ENCODE assay signal across 28 cellular contexts in genomic region chr2:233023007-233023760, GRCh38. TPM values are rescaled to one million over a fixed set of nuclear protein-coding genes. Genes with fewer than 3 reads are reported as not detected.
DNase-seq lines count a peak whose midpoint lies in the region; ATAC-seq, FAIRE-seq and TF ChIP-seq lines count a peak whose summit lies in the region.
"Had no signal": no experiment of that assay in that cellular context is flagged by ENCODE, and none has a peak within 500 bp of the region (broad histone marks: within the 10 kb centered on the region; RNA-seq: fewer than 3 reads in every experiment).

No MANE protein-coding gene starts in this region.

- H3K36me3 ChIP-seq in PC-9 (ENCODE audit: low read depth) (no peaks in the 10 kb centered on the region), K562 (ENCODE audit: control insufficient read depth, insufficient read depth, low read length) (no peaks in the 10 kb centered on the region), upper lobe of right lung (no peaks in the 10 kb centered on the region)
- H3K36me3 ChIP-seq: BE2C; BLaER1 treated with 17β-estradiol and CSF1 and Interleukin-3, amounts not matched to agents 10 nM and 100 nM had no signal

- TSS peak; percentile 57 for BruUV-seq in PC-9 (replicated peaks; lab: Mats Ljungman, UMichigan)
- BruUV-seq in K562 (replicated peaks; lab: Mats Ljungman, UMichigan), result no TSS peak

- POLR2A ChIA-PET in PC-9 (lab: Charles Lee; ENCODE audit: unreplicated experiment), result no interaction called here
- POLR2A ChIA-PET in K562 (lab: Yijun Ruan, JAX), result no interaction called here

- intact Hi-C loops in PC-9 (cut with micrococcal nuclease; ENCODE audit: unreplicated experiment) (no loop called here), K562 (cut with micrococcal nuclease) (loop anchor here (10.0 kb wide), 2 partner anchors 168 to 418 kb away; no protein-coding TSS in a partner anchor), posterior vena cava (cut with DNase I) (no loop called here), upper lobe of right lung (cut with DNase I) (no loop called here)

- H3K9me3 ChIP-seq in PC-9 (ENCODE audit: insufficient read depth, low read depth), result peaks cover 2% of the 10 kb centered on the region; the same call in 1 of the 2 replicates
- H3K9me3 ChIP-seq in K562 (replicated peaks; ENCODE audit: control insufficient read depth, insufficient read depth, low read depth, low read length), result no peaks in the 10 kb centered on the region
- H3K9me3 ChIP-seq in upper lobe of right lung, result no peaks in the 10 kb centered on the region
- H3K9me3 ChIP-seq: BE2C had no signal

- H4K20me1 ChIP-seq in PC-9 (ENCODE audit: insufficient read depth) (no peaks in the 10 kb centered on the region), K562 (replicated peaks; ENCODE audit: control insufficient read depth, insufficient read depth, low read length) (no peaks in the 10 kb centered on the region)
- H4K20me1 ChIP-seq: BLaER1 treated with 17β-estradiol and CSF1 and Interleukin-3, amounts not matched to agents 10 nM and 100 nM had no signal

- TF ChIP-seq POLR2A in K562 (conservative IDR thresholded peaks at IDR 0.05), result no peak

- in situ Hi-C loops in K562 (cut with MboI), result no loop called here

- CTCF ChIA-PET in PC-9 (lab: Charles Lee) (interaction anchor here (0.6 kb wide), 1 partner anchor 43 kb away, joined by 4 read pairs; no protein-coding TSS in a partner anchor), K562 (lab: Yijun Ruan, JAX; ENCODE audit: low intra/inter-chr PET ratio) (no interaction called here)

- peaks cover 44% of the 10 kb centered on the region for H3F3A ChIP-seq in PC-9 (ENCODE audit: insufficient read depth, low read depth)

- peak overlapping the region in 1 of 2 experiments; percentile 74; a peak in 1 of 4 replicates for H3K9ac ChIP-seq in K562 (ENCODE audit: insufficient read depth in 1 of 2, low read depth in 2 of 2, low read length in 2 of 2)
- H3K9ac ChIP-seq: BLaER1 treated with 17β-estradiol and CSF1 and Interleukin-3, amounts not matched to agents 10 nM and 100 nM; GM23248 had no signal

- H3K4me1 ChIP-seq in PC-9 (replicated peaks; ENCODE audit: insufficient read depth), result peaks cover 45% of the 10 kb centered on the region
- H3K4me1 ChIP-seq in K562 (replicated peaks in 1 of 2; ENCODE audit: control insufficient read depth in 2 of 2, insufficient read depth in 2 of 2, low read length in 2 of 2), result peaks cover 0 to 10% of the 10 kb centered on the region in 2 experiments; a peak in 3 of 5 replicates
- H3K4me1 ChIP-seq in upper lobe of right lung, result no peaks in the 10 kb centered on the region
- H3K4me1 ChIP-seq: BE2C; BLaER1 treated with 17β-estradiol and CSF1 and Interleukin-3, amounts not matched to agents 10 nM and 100 nM had no signal

- H3K36me3 Mint-ChIP-seq in activated T-cell treated with anti-CD3 and anti-CD28 coated beads, Interleukin-2, amount 50 U/mL, for 4 hours (ENCODE audit: insufficient read depth), result no peaks in the 10 kb centered on the region
- H3K36me3 Mint-ChIP-seq: CD14-positive monocyte; CD8-positive, alpha-beta memory T cell had no signal

- no peak overlapping the region for H3K4me3 Mint-ChIP-seq in activated T-cell treated with anti-CD3 and anti-CD28 coated beads, Interleukin-2, amount 50 U/mL, for 4 hours
- H3K4me3 Mint-ChIP-seq: CD14-positive monocyte; CD4-positive, alpha-beta T cell; CD8-positive, alpha-beta memory T cell had no signal

- TF ChIP-seq CTCF in PC-9 (conservative IDR thresholded peaks at IDR 0.05) (no peak), K562 (IDR thresholded peaks at IDR 0.05 in 2 of 3, conservative IDR thresholded peaks at IDR 0.05 in 1 of 3; ENCODE audit: insufficient read depth in 2 of 3, low read depth in 1 of 3, low read length in 3 of 3) (no peak), upper lobe of right lung (IDR thresholded peaks at IDR 0.05) (no peak)

- no peaks in the 10 kb centered on the region for H3K9me3 Mint-ChIP-seq in activated T-cell treated with anti-CD3 and anti-CD28 coated beads, Interleukin-2, amount 50 U/mL, for 4 hours
- H3K9me3 Mint-ChIP-seq: CD4-positive, alpha-beta T cell; CD8-positive, alpha-beta memory T cell had no signal

- H2AFZ ChIP-seq in PC-9 (no peak overlapping the region), K562 (ENCODE audit: low read depth, low read length) (peak overlapping the region; percentile 20; the same call in 1 of the 2 replicates)
- H2AFZ ChIP-seq: GM23248 had no signal

- H3K4me3 ChIP-seq in PC-9, result no peak overlapping the region
- no peak overlapping the region for H3K4me3 ChIP-seq in K562
- H3K4me3 ChIP-seq in upper lobe of right lung, result no peak overlapping the region
- H3K4me3 ChIP-seq: A549; BLaER1 treated with 17β-estradiol and CSF1 and Interleukin-3, amounts not matched to agents 10 nM and 100 nM; GM23248 had no signal

- WGBS in K562 (ENCODE audit: insufficient coverage, low coverage, missing lambda C conversion rate), result 33% methylated on average over 18 of the region's 18 CpGs

- H3K27ac ChIP-seq in PC-9 (peak overlapping the region; percentile 16), K562 (ENCODE audit: extremely low read depth, low read depth, low read length) (no peak overlapping the region), upper lobe of right lung (no peak overlapping the region)
- H3K27ac ChIP-seq: BLaER1 treated with 17β-estradiol and CSF1 and Interleukin-3, amounts not matched to agents 10 nM and 100 nM; GM23248 had no signal

- no peaks in the 10 kb centered on the region for H3K79me2 ChIP-seq in PC-9 (ENCODE audit: low read depth)
- no peaks in the 10 kb centered on the region for H3K79me2 ChIP-seq in K562 (ENCODE audit: control insufficient read depth, insufficient read depth, low read length)

- H3K4me1 Mint-ChIP-seq in activated T-cell treated with anti-CD3 and anti-CD28 coated beads, Interleukin-2, amount 50 U/mL, for 4 hours (ENCODE audit: low read depth), result no peaks in the 10 kb centered on the region
- H3K4me1 Mint-ChIP-seq: CD14-positive monocyte; CD8-positive, alpha-beta memory T cell had no signal

- peak; percentile 49 for FAIRE-seq in K562 (lab: Jason Lieb, UNC)
- FAIRE-seq: A549, GM12891, GM18507, H1 had no signal

- H3K27me3 Mint-ChIP-seq in activated T-cell treated with anti-CD3 and anti-CD28 coated beads, Interleukin-2, amount 50 U/mL, for 4 hours (ENCODE audit: low read depth), result no peaks in the 10 kb centered on the region
- H3K27me3 Mint-ChIP-seq: CD4-positive, alpha-beta T cell had no signal

- TF ChIP-seq RAD21 in K562 (CRISPR knock-in tag; conservative IDR thresholded peaks at IDR 0.05 in 1 of 2, IDR thresholded peaks at IDR 0.05 in 1 of 2), result no peak

- DNase-seq in PC-9 (peak; percentile 23 to 54), K562 (ENCODE audit: extremely low read depth in 1 of 4, low spot score in 3 of 4) (peak in 1 of 4 experiments; percentile 6), mesenteric fat pad (ENCODE audit: low spot score) (peak; percentile 82), posterior vena cava (ENCODE audit: low spot score) (peak; percentile 36), SKM-1 (lab: John Stamatoyannopoulos, UW; ENCODE audit: unreplicated experiment) (no peak), upper lobe of right lung (no peak)
- no peak for DNase-seq in activated T-cell treated with anti-CD3 and anti-CD28 coated beads, Interleukin-2, amount 50 U/mL, for 4 hours
- DNase-seq: 8988T; ACHN; AML-193; BE2C; CD4-positive, alpha-beta T cell; CD8-positive, alpha-beta memory T cell; DMS53; DMS79 treated with DMSO at 0.1 percent for 48 hours; GF-D8; GM23248; H7; HCEC 1CT had no signal

- ATAC-seq in K562 (no peak), upper lobe of right lung (no peak)
- ATAC-seq in activated T-cell treated with anti-CD3 and anti-CD28 coated beads, Interleukin-2, amount 50 U/mL, for 4 hours, result no peak
- ATAC-seq: A549 had no signal

- no peak for TF ChIP-seq EP300 in K562 (IDR thresholded peaks at IDR 0.05; ENCODE audit: low read length)

- H3K27me3 ChIP-seq in PC-9 (ENCODE audit: insufficient read depth, low read depth), result no peaks in the 10 kb centered on the region
- H3K27me3 ChIP-seq in K562 (ENCODE audit: control insufficient read depth in 2 of 2, insufficient read depth in 2 of 2, low read length in 2 of 2), result 0 out of 5 replicates have a peak, but pooled peaks cover 0 to 5% of the 10 kb centered on the region in 2 experiments
- no peaks in the 10 kb centered on the region for H3K27me3 ChIP-seq in upper lobe of right lung
- H3K27me3 ChIP-seq: BE2C; BLaER1 treated with 17β-estradiol and CSF1 and Interleukin-3, amounts not matched to agents 10 nM and 100 nM had no signal

- H3K9me1 ChIP-seq in K562 (ENCODE audit: control insufficient read depth, insufficient read depth, low read length), result no peaks in the 10 kb centered on the region

- H3K4me2 ChIP-seq in PC-9 (peak overlapping the region; percentile 10; the same call in 1 of the 2 replicates), K562 (ENCODE audit: insufficient read depth, low read length) (no peak overlapping the region)
- H3K4me2 ChIP-seq: A549; BLaER1 treated with 17β-estradiol and CSF1 and Interleukin-3, amounts not matched to agents 10 nM and 100 nM had no signal

- H3K9me2 ChIP-seq in PC-9 (ENCODE audit: insufficient read depth), result no peaks in the 10 kb centered on the region

RNA-seq across cellular contexts. Expression of gene NEU2, which starts 9.3 kb away (rescaled TPM):
- not detected in 2 replicates for total RNA-seq in PC-9 (2021)
- total RNA-seq in K562 (2011; cell fraction: chromatin; rRNA removed; ENCODE audit: low replicate concordance), result not detected in 2 replicates
- total RNA-seq in K562 (2011; cell fraction: nucleolus; rRNA removed), result not detected in 2 replicates
- not detected in 2 replicates for total RNA-seq in K562 (2011; cell fraction: nucleoplasm; rRNA removed)
- not detected in 2 replicates for total RNA-seq in K562 (2014; rRNA removed)
- not detected in 2 replicates for total RNA-seq in K562 (2014; rRNA removed; fragmentation: Illumina TruSeq; extraction: Trizol)
- total RNA-seq in K562 (2015; rRNA removed; fragmentation: Illumina TruSeq; extraction: Trizol), result not detected in 2 replicates
- total RNA-seq in K562 (2021), result not detected in 2 replicates
- not detected in 2 replicates for polyA plus RNA-seq in K562 (2011; rRNA removed)
- polyA plus RNA-seq in K562 (2011; cell fraction: cytosol; rRNA removed), result not detected in 2 replicates
- polyA plus RNA-seq in K562 (2011; cell fraction: nucleus; rRNA removed), result not detected in 2 replicates
- polyA plus RNA-seq in K562 (2012), result not detected in 2 replicates
- not detected in 2 replicates for polyA plus RNA-seq in K562 (2014; fragmentation: Illumina TruSeq; extraction: Trizol)
- not detected for polyA plus RNA-seq in K562 (2014; fragmentation: Nextera tagmentation; extraction: Ambion mirVana)
- not detected in 2 replicates for polyA plus RNA-seq in K562 (2014; rRNA removed)
- polyA minus RNA-seq in K562 (2011; rRNA and poly(A)+ RNA removed), result not detected in 2 replicates
- not detected in 2 replicates for polyA minus RNA-seq in K562 (2011; cell fraction: cytosol; rRNA and poly(A)+ RNA removed)
- not detected in 2 replicates for polyA minus RNA-seq in K562 (2011; cell fraction: nucleus; rRNA and poly(A)+ RNA removed)
- total RNA-seq in mesenteric fat pad, result not detected
- total RNA-seq in posterior vena cava, result not detected
- total RNA-seq in upper lobe of right lung, result not detected
- not detected for total RNA-seq in activated T-cell treated with anti-CD3 and anti-CD28 coated beads, Interleukin-2, amount 50 U/mL, for 4 hours
- total RNA-seq: Calu3; CD4-positive, alpha-beta T cell; CD8-positive, alpha-beta memory T cell; Daoy; G401; GM23248; H1; H7 had no signal
- polyA plus RNA-seq: A549; CD14-positive monocyte; CD8-positive, alpha-beta memory T cell; GM23248 had no signal

RNA-seq across cellular contexts. Expression of gene NGEF, which starts 10.1 kb away (rescaled TPM):
- total RNA-seq in PC-9 (2021) (52.2 and 55.3 TPM in 2 replicates), K562 (2014; rRNA removed) (not detected in 2 replicates), K562 (2014; rRNA removed; fragmentation: Illumina TruSeq; extraction: Trizol) (not detected in 2 replicates), K562 (2015; rRNA removed; fragmentation: Illumina TruSeq; extraction: Trizol) (not detected in 2 replicates), K562 (2021) (0.09 and 0.11 TPM in 2 replicates), mesenteric fat pad (0.35 TPM), posterior vena cava (1 to 10 TPM in 1 of 2 donors, under 1 TPM in 1; 0.88 to 5.3 TPM), upper lobe of right lung (not detected)
- total RNA-seq in K562 (2011; cell fraction: chromatin; rRNA removed; ENCODE audit: low replicate concordance), result 0.37 TPM in 1 of 2 replicates, not detected in the other
- total RNA-seq in K562 (2011; cell fraction: nucleolus; rRNA removed), result not detected in 2 replicates
- total RNA-seq in K562 (2011; cell fraction: nucleoplasm; rRNA removed), result not detected in 2 replicates
- polyA plus RNA-seq in K562 (2011; rRNA removed) (0.12 and 0.17 TPM in 2 replicates), K562 (2014; fragmentation: Illumina TruSeq; extraction: Trizol) (0.07 TPM in 1 of 2 replicates, not detected in the other), K562 (2014; fragmentation: Nextera tagmentation; extraction: Ambion mirVana) (not detected), K562 (2014; rRNA removed) (0.08 TPM in 1 of 2 replicates, not detected in the other)
- 0.06 and 0.10 TPM in 2 replicates for polyA plus RNA-seq in K562 (2011; cell fraction: cytosol; rRNA removed)
- polyA plus RNA-seq in K562 (2011; cell fraction: nucleus; rRNA removed), result 0.32 and 0.51 TPM in 2 replicates
- 0.20 and 0.28 TPM in 2 replicates for polyA plus RNA-seq in K562 (2012)
- polyA minus RNA-seq in K562 (2011; rRNA and poly(A)+ RNA removed), result 0.63 TPM in 1 of 2 replicates, not detected in the other
- polyA minus RNA-seq in K562 (2011; cell fraction: cytosol; rRNA and poly(A)+ RNA removed), result not detected in 2 replicates
- not detected in 2 replicates for polyA minus RNA-seq in K562 (2011; cell fraction: nucleus; rRNA and poly(A)+ RNA removed)
- total RNA-seq in activated T-cell treated with anti-CD3 and anti-CD28 coated beads, Interleukin-2, amount 50 U/mL, for 4 hours, result under 1 TPM; 0.11 to 0.94 (median 0.37) TPM
- total RNA-seq: CD4-positive, alpha-beta T cell had no signal
- polyA plus RNA-seq: CD14-positive monocyte; CD8-positive, alpha-beta memory T cell; GM23248 had no signal

RNA-seq across cellular contexts. Expression of gene INPP5D, which starts 37.0 kb away (rescaled TPM):
- total RNA-seq in PC-9 (2021) (0.55 and 0.74 TPM in 2 replicates), K562 (2014; rRNA removed) (1.9 and 3.1 TPM in 2 replicates), K562 (2014; rRNA removed; fragmentation: Illumina TruSeq; extraction: Trizol) (2.3 and 3.9 TPM in 2 replicates), K562 (2015; rRNA removed; fragmentation: Illumina TruSeq; extraction: Trizol) (4.5 and 6.2 TPM in 2 replicates), K562 (2021) (4.3 and 5.6 TPM in 2 replicates), mesenteric fat pad (28.8 TPM), posterior vena cava (10 to 100 TPM; 14.0 to 19.9 TPM), upper lobe of right lung (33.3 TPM)
- total RNA-seq in K562 (2011; cell fraction: chromatin; rRNA removed; ENCODE audit: low replicate concordance), result 2.4 and 2.7 TPM in 2 replicates
- 1.5 and 1.6 TPM in 2 replicates for total RNA-seq in K562 (2011; cell fraction: nucleolus; rRNA removed)
- total RNA-seq in K562 (2011; cell fraction: nucleoplasm; rRNA removed), result 1.3 and 3.4 TPM in 2 replicates
- polyA plus RNA-seq in K562 (2011; rRNA removed) (0.78 and 9.7 TPM in 2 replicates), K562 (2014; fragmentation: Illumina TruSeq; extraction: Trizol) (3.7 and 4.2 TPM in 2 replicates), K562 (2014; fragmentation: Nextera tagmentation; extraction: Ambion mirVana) (under 1 TPM; 0.55 to 0.63 TPM), K562 (2014; rRNA removed) (1.9 and 2.2 TPM in 2 replicates)
- 0.67 and 4.5 TPM in 2 replicates for polyA plus RNA-seq in K562 (2011; cell fraction: cytosol; rRNA removed)
- 2.0 and 13.9 TPM in 2 replicates for polyA plus RNA-seq in K562 (2011; cell fraction: nucleus; rRNA removed)
- 3.4 and 7.8 TPM in 2 replicates for polyA plus RNA-seq in K562 (2012)
- 1.4 and 16.3 TPM in 2 replicates for polyA minus RNA-seq in K562 (2011; rRNA and poly(A)+ RNA removed)
- polyA minus RNA-seq in K562 (2011; cell fraction: cytosol; rRNA and poly(A)+ RNA removed), result 1.5 and 18.9 TPM in 2 replicates
- 2.2 and 16.2 TPM in 2 replicates for polyA minus RNA-seq in K562 (2011; cell fraction: nucleus; rRNA and poly(A)+ RNA removed)
- 10 to 100 TPM; 31.2 to 35.5 (median 31.7) TPM for total RNA-seq in activated T-cell treated with anti-CD3 and anti-CD28 coated beads, Interleukin-2, amount 50 U/mL, for 4 hours
- total RNA-seq: Calu3, Daoy, GM23248 had no signal

Comparison
In these comparisons a context has a peak if more than half of its experiments do, and no peak if none do; other contexts are left out.
1. DNase-seq: peak in PC-9 (2 of 2), mesenteric fat pad (single experiment) and posterior vena cava (single experiment); none in SKM-1 (single experiment), upper lobe of right lung (single experiment) and activated T-cell treated with anti-CD3 and anti-CD28 coated beads, Interleukin-2, amount 50 U/mL, for 4 hours (single experiment).